In genomic region chr2:178517496-178517895, GRCh38 we compare ENCODE assay signal across 22 cellular contexts. TPM values are rescaled to one million over a fixed set of nuclear protein-coding genes. Genes with fewer than 3 reads are reported as not detected.
DNase-seq lines count a peak whose midpoint lies in the region; ATAC-seq, FAIRE-seq and TF ChIP-seq lines count a peak whose summit lies in the region.
"Had no signal": no experiment of that assay in that cellular context is flagged by ENCODE, and none has a peak within 500 bp of the region (broad histone marks: within the 10 kb centered on the region; RNA-seq: fewer than 3 reads in every experiment).

No MANE protein-coding gene starts in this region.

- no peaks in the 10 kb centered on the region for H3K9me3 Mint-ChIP-seq in dendritic cell treated with granulocyte-macrophage colony-stimulating factor and Interleukin-4, amounts not matched to agents 40 ng/mL and 50 ng/mL, for 4 days
- H3K9me3 Mint-ChIP-seq: CD4-positive, alpha-beta T cell; H9 had no signal

- ATAC-seq in HepG2 (no peak), right lobe of liver (no peak), GM18517 (IDR thresholded peaks at IDR 0.05; ENCODE audit: unreplicated experiment) (no peak)
- ATAC-seq: A549 had no signal

- no peaks in the 10 kb centered on the region for H3K79me2 ChIP-seq in HepG2 (ENCODE audit: insufficient read depth, low read length)

- TF ChIP-seq EP300 in HepG2 (IDR thresholded peaks at IDR 0.05; ENCODE audit: low read depth in 2 of 2, low read length in 2 of 2) (no peak), HepG2 (CRISPR knock-in tag; IDR thresholded peaks at IDR 0.05; ENCODE audit: borderline replicate concordance) (no peak)

- H3K36me3 ChIP-seq in HepG2 (replicated peaks in 1 of 2; ENCODE audit: control insufficient read depth in 1 of 2, insufficient read depth in 2 of 2, low read length in 2 of 2) (peaks cover 1 to 5% of the 10 kb centered on the region in 2 experiments; a peak in 3 of 5 replicates), right lobe of liver (peaks cover 0 to 2% (median 0%) of the 10 kb centered on the region in 4 donors)

- H3K36me3 Mint-ChIP-seq in dendritic cell treated with granulocyte-macrophage colony-stimulating factor and Interleukin-4, amounts not matched to agents 40 ng/mL and 50 ng/mL, for 4 days (ENCODE audit: low read depth): peaks cover 41% of the 10 kb centered on the region

- H3K4me1 ChIP-seq in HepG2 (ENCODE audit: insufficient read depth, low read length): no peaks in the 10 kb centered on the region
- H3K4me1 ChIP-seq in right lobe of liver: no peaks in the 10 kb centered on the region
- H3K4me1 ChIP-seq: A549, Caco-2 had no signal

- TF ChIP-seq CTCF in HepG2 (CRISPR knock-in tag; IDR thresholded peaks at IDR 0.05) (no peak), right lobe of liver (IDR thresholded peaks at IDR 0.05) (no peak)

- no peak overlapping the region for H3K4me3 Mint-ChIP-seq in dendritic cell treated with granulocyte-macrophage colony-stimulating factor and Interleukin-4, amounts not matched to agents 40 ng/mL and 50 ng/mL, for 4 days
- H3K4me3 Mint-ChIP-seq: CD4-positive, alpha-beta T cell; H9 had no signal

- no peak overlapping the region for H3K4me2 ChIP-seq in HepG2 (ENCODE audit: low read depth, low read length)
- H3K4me2 ChIP-seq: A549 had no signal

- in situ Hi-C loops in HepG2 (cut with HindIII; ENCODE audit: extremely low pct_ligation_motif_present, low pct_unique_long_range_greater_than_20kb): no loop called here

- 86% methylated on average over 1 of the region's 1 CpG for WGBS in HepG2 (ENCODE audit: low lambda C conversion rate)
- 91% methylated on average over 1 of the region's 1 CpG for WGBS in right lobe of liver (ENCODE audit: insufficient coverage, low coverage, low lambda C conversion rate, missing lambda C conversion rate)

- FAIRE-seq in HepG2 (lab: Jason Lieb, UNC) (no peak), H54 (lab: Jason Lieb, UNC) (no peak)
- FAIRE-seq: A549, D721Med, GM12891, GM18507 had no signal

- peaks cover 11% of the 10 kb centered on the region for H3K4me1 Mint-ChIP-seq in dendritic cell treated with granulocyte-macrophage colony-stimulating factor and Interleukin-4, amounts not matched to agents 40 ng/mL and 50 ng/mL, for 4 days (ENCODE audit: low read depth)

- H3K27ac Mint-ChIP-seq in dendritic cell treated with granulocyte-macrophage colony-stimulating factor and Interleukin-4, amounts not matched to agents 40 ng/mL and 50 ng/mL, for 4 days: peak overlapping the region; percentile 43
- H3K27ac Mint-ChIP-seq: CD4-positive, alpha-beta T cell; H9 had no signal

- H3K9me3 ChIP-seq in HepG2 (ENCODE audit: low read length): no peaks in the 10 kb centered on the region
- no peaks in the 10 kb centered on the region for H3K9me3 ChIP-seq in right lobe of liver
- H3K9me3 ChIP-seq: A549, Caco-2 had no signal

- TF ChIP-seq POLR2A in HepG2 (IDR thresholded peaks at IDR 0.05; ENCODE audit: insufficient read depth in 1 of 2, low read depth in 2 of 2, low read length in 2 of 2): no peak
- no peak for TF ChIP-seq POLR2A in right lobe of liver (IDR thresholded peaks at IDR 0.05)
- TF ChIP-seq POLR2A in H54 (IDR thresholded peaks at IDR 0.05; ENCODE audit: low read depth, low read length): no peak

- H3K27ac ChIP-seq in HepG2 (ENCODE audit: extremely low read length, insufficient read depth, low read length): no peak overlapping the region
- no peak overlapping the region for H3K27ac ChIP-seq in right lobe of liver
- H3K27ac ChIP-seq: 22Rv1, A549, C4-2B had no signal

- no peaks in the 10 kb centered on the region for H3K27me3 Mint-ChIP-seq in dendritic cell treated with granulocyte-macrophage colony-stimulating factor and Interleukin-4, amounts not matched to agents 40 ng/mL and 50 ng/mL, for 4 days
- H3K27me3 Mint-ChIP-seq: CD4-positive, alpha-beta T cell had no signal

- H3K27me3 ChIP-seq in HepG2 (ENCODE audit: control insufficient read depth in 1 of 2, insufficient read depth in 2 of 2, low read length in 2 of 2): no peaks in the 10 kb centered on the region
- H3K27me3 ChIP-seq in right lobe of liver: no peaks in the 10 kb centered on the region

- H3K9ac ChIP-seq in HepG2 (ENCODE audit: insufficient read depth, low read depth, low read length): no peak overlapping the region

- no peak overlapping the region for H3K4me3 ChIP-seq in HepG2 (replicated peaks in 1 of 3; ENCODE audit: insufficient read depth in 1 of 3, low read depth in 2 of 3, low read length in 3 of 3)
- no peak overlapping the region for H3K4me3 ChIP-seq in right lobe of liver
- H3K4me3 ChIP-seq: A549 had no signal

- POLR2A ChIA-PET in HepG2 (lab: Yijun Ruan, JAX): interaction anchor here (1.6 kb wide), 1 partner anchor 66 kb away, joined by 4 read pairs; the partner anchor contains the start of genes PJVK and PRKRA

- intact Hi-C loops in HepG2 (cut with micrococcal nuclease; ENCODE audit: unreplicated experiment) (no loop called here), right lobe of liver (cut with DNase I) (no loop called here)
- intact Hi-C loops in dendritic cell treated with granulocyte-macrophage colony-stimulating factor and Interleukin-4, amounts not matched to agents 40 ng/mL and 50 ng/mL, for 4 days (cut with micrococcal nuclease): no loop called here

- CTCF ChIA-PET in HepG2 (lab: Yijun Ruan, JAX; ENCODE audit: low intra/inter-chr PET ratio, low total read pairs): no interaction called here

- no peaks in the 10 kb centered on the region for H4K20me1 ChIP-seq in HepG2 (ENCODE audit: insufficient read depth, low read length)

- no peak for DNase-seq in HepG2 (ENCODE audit: low spot score)
- no peak for DNase-seq in right lobe of liver
- DNase-seq in GM04504 (ENCODE audit: low read depth): peak; percentile 29
- DNase-seq in H54 (ENCODE audit: insufficient read length, low spot score): no peak
- DNase-seq in NCI-H2227 (lab: John Stamatoyannopoulos, UW; ENCODE audit: unreplicated experiment): no peak
- DNase-seq in activated effector memory CD4-positive, alpha-beta T cell treated with Interleukin-2 at 50 U/mL for 16 hours: no peak
- DNase-seq: AML-193; Caco-2; CD4-positive, alpha-beta T cell; DMS79; GDM1; GOT3; H9; KG1 had no signal

- no peak overlapping the region for H2AFZ ChIP-seq in HepG2 (ENCODE audit: low read length)

- TF ChIP-seq RAD21 in HepG2 (CRISPR knock-in tag; IDR thresholded peaks at IDR 0.05): no peak

- BruUV-seq in HepG2 (replicated peaks; lab: Mats Ljungman, UMichigan): no TSS peak

TF ChIP-seq in HepG2, 621 proteins besides CTCF, POLR2A, EP300 and RAD21 (continues in another document):
- TF ChIP-seq ATAD3A (CRISPR knock-in tag; IDR thresholded peaks at IDR 0.05) (no peak), MAFF (IDR thresholded peaks at IDR 0.05; ENCODE audit: low read depth, low read length) (peak; percentile 32; the same call in 1 of the 2 replicates)

RNA-seq across cellular contexts. Expression of gene PLEKHA3, which starts 37.2 kb away (rescaled TPM):
- total RNA-seq in HepG2 (2016; rRNA removed; fragmentation: Illumina TruSeq; extraction: Trizol) (23.1 and 26.8 TPM in 2 replicates), right lobe of liver (10 to 100 TPM in 4 of 6 experiments, 1 to 10 TPM in 2; 4.4 to 21.2 (median 15.1) TPM)
- total RNA-seq in HepG2 (2016; cell fraction: cytosol; rRNA removed; fragmentation: Illumina TruSeq; extraction: Trizol; ENCODE audit: low read depth): 5.4 and 7.7 TPM in 2 replicates
- 21.3 and 27.5 TPM in 2 replicates for total RNA-seq in HepG2 (2016; cell fraction: insoluble cytoplasmic fraction; rRNA removed; fragmentation: Illumina TruSeq; extraction: Trizol)
- total RNA-seq in HepG2 (2016; cell fraction: membrane; rRNA removed; fragmentation: Illumina TruSeq; extraction: Trizol): 24.3 and 26.4 TPM in 2 replicates
- 11.8 and 13.5 TPM in 2 replicates for total RNA-seq in HepG2 (2016; cell fraction: nucleus; rRNA removed; fragmentation: Illumina TruSeq; extraction: Trizol)
- 8.6 and 11.7 TPM in 2 replicates for polyA plus RNA-seq in HepG2 (2011; rRNA removed)
- polyA plus RNA-seq in HepG2 (2011; cell fraction: cytosol; rRNA removed): 2.6 and 4.0 TPM in 2 replicates
- polyA plus RNA-seq in HepG2 (2011; cell fraction: nucleus; rRNA removed): 2.6 and 5.8 TPM in 2 replicates
- 9.9 and 13.0 TPM in 2 replicates for polyA plus RNA-seq in HepG2 (2012)
- 10.7 and 12.2 TPM in 2 replicates for polyA plus RNA-seq in HepG2 (2016; cell fraction: cytosol; fragmentation: Illumina TruSeq; extraction: Trizol; ENCODE audit: low read depth)
- 23.9 and 24.5 TPM in 2 replicates for polyA plus RNA-seq in HepG2 (2016; cell fraction: insoluble cytoplasmic fraction; fragmentation: Illumina TruSeq; extraction: Trizol; ENCODE audit: low read depth)
- polyA plus RNA-seq in HepG2 (2016; cell fraction: membrane; fragmentation: Illumina TruSeq; extraction: Trizol; ENCODE audit: low read depth): 19.9 and 21.8 TPM in 2 replicates
- polyA plus RNA-seq in HepG2 (2016; cell fraction: nucleus; fragmentation: Illumina TruSeq; extraction: Trizol; ENCODE audit: insufficient read depth, low read depth): 11.0 and 14.0 TPM in 2 replicates
- polyA minus RNA-seq in HepG2 (2011; rRNA and poly(A)+ RNA removed; ENCODE audit: low replicate concordance): 3.7 and 6.9 TPM in 2 replicates
- polyA minus RNA-seq in HepG2 (2011; cell fraction: cytosol; rRNA and poly(A)+ RNA removed): 9.6 and 11.5 TPM in 2 replicates
- 16.8 and 20.2 TPM in 2 replicates for polyA minus RNA-seq in HepG2 (2011; cell fraction: nucleus; rRNA and poly(A)+ RNA removed)

RNA-seq across cellular contexts. Expression of gene FKBP7, which starts 39.1 kb away (rescaled TPM):
- total RNA-seq in HepG2 (2016; rRNA removed; fragmentation: Illumina TruSeq; extraction: Trizol) (9.7 and 14.8 TPM in 2 replicates), right lobe of liver (10 to 100 TPM in 1 of 6 experiments, 1 to 10 TPM in 5; 2.5 to 12.7 (median 4.8) TPM)
- 2.8 and 3.6 TPM in 2 replicates for total RNA-seq in HepG2 (2016; cell fraction: cytosol; rRNA removed; fragmentation: Illumina TruSeq; extraction: Trizol; ENCODE audit: low read depth)
- total RNA-seq in HepG2 (2016; cell fraction: insoluble cytoplasmic fraction; rRNA removed; fragmentation: Illumina TruSeq; extraction: Trizol): 9.9 and 13.5 TPM in 2 replicates
- total RNA-seq in HepG2 (2016; cell fraction: membrane; rRNA removed; fragmentation: Illumina TruSeq; extraction: Trizol): 3.9 and 4.5 TPM in 2 replicates
- 12.3 and 18.8 TPM in 2 replicates for total RNA-seq in HepG2 (2016; cell fraction: nucleus; rRNA removed; fragmentation: Illumina TruSeq; extraction: Trizol)
- polyA plus RNA-seq in HepG2 (2011; rRNA removed): 9.5 and 12.4 TPM in 2 replicates
- polyA plus RNA-seq in HepG2 (2011; cell fraction: cytosol; rRNA removed): 6.1 and 7.1 TPM in 2 replicates
- polyA plus RNA-seq in HepG2 (2011; cell fraction: nucleus; rRNA removed): 2.9 and 3.0 TPM in 2 replicates
- 13.3 and 20.2 TPM in 2 replicates for polyA plus RNA-seq in HepG2 (2012)
- 5.2 and 5.3 TPM in 2 replicates for polyA plus RNA-seq in HepG2 (2016; cell fraction: cytosol; fragmentation: Illumina TruSeq; extraction: Trizol; ENCODE audit: low read depth)
- polyA plus RNA-seq in HepG2 (2016; cell fraction: insoluble cytoplasmic fraction; fragmentation: Illumina TruSeq; extraction: Trizol; ENCODE audit: low read depth): 10.5 and 13.7 TPM in 2 replicates
- polyA plus RNA-seq in HepG2 (2016; cell fraction: membrane; fragmentation: Illumina TruSeq; extraction: Trizol; ENCODE audit: low read depth): 3.5 and 4.7 TPM in 2 replicates
- 20.0 and 26.2 TPM in 2 replicates for polyA plus RNA-seq in HepG2 (2016; cell fraction: nucleus; fragmentation: Illumina TruSeq; extraction: Trizol; ENCODE audit: insufficient read depth, low read depth)
- 0.89 and 1.8 TPM in 2 replicates for polyA minus RNA-seq in HepG2 (2011; rRNA and poly(A)+ RNA removed; ENCODE audit: low replicate concordance)
- polyA minus RNA-seq in HepG2 (2011; cell fraction: cytosol; rRNA and poly(A)+ RNA removed): 5.3 and 5.9 TPM in 2 replicates
- 6.0 and 9.4 TPM in 2 replicates for polyA minus RNA-seq in HepG2 (2011; cell fraction: nucleus; rRNA and poly(A)+ RNA removed)
